In the genomic region with DNA sequence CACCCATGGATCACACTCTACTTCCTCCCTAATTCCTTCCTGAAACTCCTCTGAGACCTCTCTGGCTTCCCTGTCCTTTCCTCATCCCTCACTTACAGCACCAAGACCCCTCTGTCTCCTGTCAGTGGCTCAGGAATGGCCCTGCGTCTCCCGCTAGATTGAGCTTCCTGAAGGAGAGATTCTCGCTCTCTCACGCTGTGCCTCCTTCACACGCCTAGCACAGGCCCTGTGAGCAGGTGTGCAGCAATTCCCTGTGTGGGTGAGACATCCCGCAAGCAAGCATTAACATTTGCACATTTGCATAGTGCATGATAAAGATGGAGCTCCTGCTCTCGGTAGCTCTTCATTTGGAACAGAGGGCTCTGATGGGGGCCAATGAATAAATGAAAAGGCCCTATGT, we compare ENCODE assay signal across 1 cellular context.
TF ChIP-seq lines count a peak whose summit lies in the region.

No MANE protein-coding gene starts in this region.

TF ChIP-seq in H1, 55 proteins besides CTCF, POLR2A, EP300 and RAD21:
- TF ChIP-seq CHD2 (IDR thresholded peaks at IDR 0.05; ENCODE audit: low read length) (no peak), YY1 (IDR thresholded peaks at IDR 0.05; ENCODE audit: low read depth, low read length) (no peak), BACH1 (IDR thresholded peaks at IDR 0.05; ENCODE audit: low read length) (no peak), TCF12 (IDR thresholded peaks at IDR 0.05; ENCODE audit: low read depth, low read length) (no peak), BRCA1 (IDR thresholded peaks at IDR 0.05; ENCODE audit: low read depth, low read length) (no peak), GABPA (IDR thresholded peaks at IDR 0.05; ENCODE audit: borderline replicate concordance, insufficient read depth, low read length) (no peak), SRF (IDR thresholded peaks at IDR 0.05; ENCODE audit: low read depth, low read length) (no peak), BCL11A (IDR thresholded peaks at IDR 0.05; ENCODE audit: low read depth in 2 of 2, low read length in 2 of 2) (no peak), TBP (IDR thresholded peaks at IDR 0.05; ENCODE audit: low read depth, low read length) (no peak)
- TF ChIP-seq, protein P1, sequence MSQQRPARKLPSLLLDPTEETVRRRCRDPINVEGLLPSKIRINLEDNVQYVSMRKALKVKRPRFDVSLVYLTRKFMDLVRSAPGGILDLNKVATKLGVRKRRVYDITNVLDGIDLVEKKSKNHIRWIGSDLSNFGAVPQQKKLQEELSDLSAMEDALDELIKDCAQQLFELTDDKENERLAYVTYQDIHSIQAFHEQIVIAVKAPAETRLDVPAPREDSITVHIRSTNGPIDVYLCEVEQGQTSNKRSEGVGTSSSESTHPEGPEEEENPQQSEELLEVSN (IDR thresholded peaks at IDR 0.05), result no peak
- TF ChIP-seq, protein P2, sequence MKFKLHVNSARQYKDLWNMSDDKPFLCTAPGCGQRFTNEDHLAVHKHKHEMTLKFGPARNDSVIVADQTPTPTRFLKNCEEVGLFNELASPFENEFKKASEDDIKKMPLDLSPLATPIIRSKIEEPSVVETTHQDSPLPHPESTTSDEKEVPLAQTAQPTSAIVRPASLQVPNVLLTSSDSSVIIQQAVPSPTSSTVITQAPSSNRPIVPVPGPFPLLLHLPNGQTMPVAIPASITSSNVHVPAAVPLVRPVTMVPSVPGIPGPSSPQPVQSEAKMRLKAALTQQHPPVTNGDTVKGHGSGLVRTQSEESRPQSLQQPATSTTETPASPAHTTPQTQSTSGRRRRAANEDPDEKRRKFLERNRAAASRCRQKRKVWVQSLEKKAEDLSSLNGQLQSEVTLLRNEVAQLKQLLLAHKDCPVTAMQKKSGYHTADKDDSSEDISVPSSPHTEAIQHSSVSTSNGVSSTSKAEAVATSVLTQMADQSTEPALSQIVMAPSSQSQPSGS (IDR thresholded peaks at IDR 0.05; ENCODE audit: low read length), result no peak
- TF ChIP-seq, protein P3, sequence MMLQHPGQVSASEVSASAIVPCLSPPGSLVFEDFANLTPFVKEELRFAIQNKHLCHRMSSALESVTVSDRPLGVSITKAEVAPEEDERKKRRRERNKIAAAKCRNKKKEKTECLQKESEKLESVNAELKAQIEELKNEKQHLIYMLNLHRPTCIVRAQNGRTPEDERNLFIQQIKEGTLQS (IDR thresholded peaks at IDR 0.05; ENCODE audit: insufficient read depth, low read depth, low read length), result no peak
